Comparison of ENCODE assay signal across 8 cellular contexts in the genomic region with DNA sequence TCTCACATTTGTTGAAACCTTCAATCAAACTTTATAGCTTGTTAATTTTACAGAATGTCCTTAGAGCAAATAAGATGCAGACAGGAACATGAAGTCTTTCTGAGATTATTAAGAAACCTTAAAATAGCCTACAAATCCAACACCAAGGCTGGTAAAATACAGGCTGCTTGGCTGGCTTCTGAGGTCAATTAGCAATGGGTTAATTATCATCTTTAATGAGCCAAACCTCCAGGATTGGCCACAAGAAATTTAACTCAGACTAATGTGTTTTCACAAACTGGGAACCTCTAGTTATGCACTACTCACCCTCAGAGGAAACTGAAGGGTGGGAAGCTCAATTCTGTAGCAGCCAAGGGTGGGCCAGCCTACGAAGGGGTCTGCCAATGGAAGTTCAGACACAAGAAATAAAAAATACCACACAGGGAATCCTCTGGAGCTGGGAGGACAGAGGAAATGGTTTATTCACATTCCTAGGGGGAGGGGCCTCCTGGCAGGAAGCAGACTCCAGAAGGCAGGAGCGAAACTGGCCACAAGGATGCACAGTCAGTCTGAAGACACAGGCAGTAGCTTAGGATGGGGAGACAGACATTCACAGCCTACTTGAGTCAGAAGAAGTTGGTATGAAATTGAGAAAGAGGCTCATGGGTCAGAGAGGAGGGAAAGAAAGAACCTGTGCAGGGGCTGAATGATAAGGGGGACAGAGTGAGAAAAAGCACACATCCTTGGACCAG. TPM values are rescaled to one million over a fixed set of nuclear protein-coding genes. Genes with fewer than 3 reads are reported as not detected.
DNase-seq lines count a peak whose midpoint lies in the region; ATAC-seq and TF ChIP-seq lines count a peak whose summit lies in the region.

No MANE protein-coding gene starts in this region.

- peak overlapping the region in 2 of 3 donors; percentile 42 to 86 for H3K27ac Mint-ChIP-seq in CD4-positive, CD25-positive, alpha-beta regulatory T cell

- TF ChIP-seq CTCF in cardiac fibroblast (IDR thresholded peaks at IDR 0.05; ENCODE audit: low read depth, low read length) (peak; percentile 61), lower lobe of right lung (IDR thresholded peaks at IDR 0.05) (peak; percentile 27)

- DNase-seq in CD4-positive, CD25-positive, alpha-beta regulatory T cell: no peak
- DNase-seq in LHCN-M2 (ENCODE audit: low read depth): peak; percentile 82
- DNase-seq in cardiac fibroblast (ENCODE audit: low read depth in 2 of 2): peak; percentile 94
- no peak for DNase-seq in lower lobe of right lung
- no peak for DNase-seq in NOMO-1 treated with DMSO at 0.1 percent for 48 hours (lab: John Stamatoyannopoulos, UW; ENCODE audit: unreplicated experiment)
- DNase-seq in DMS79 (lab: John Stamatoyannopoulos, UW): no peak
- DNase-seq in activated effector memory CD4-positive, alpha-beta T cell treated with Interleukin-2 at 50 U/mL for 16 hours: no peak

- peaks cover 0 to 52% (median 34%) of the 10 kb centered on the region in 4 donors for H3K4me1 Mint-ChIP-seq in CD4-positive, CD25-positive, alpha-beta regulatory T cell

- no peaks in the 10 kb centered on the region for H3K9me3 ChIP-seq in CD4-positive, CD25-positive, alpha-beta regulatory T cell (ENCODE audit: control insufficient read depth in 2 of 2, low read length in 2 of 2)
- no peaks in the 10 kb centered on the region for H3K9me3 ChIP-seq in lower lobe of right lung

- H3K36me3 Mint-ChIP-seq in CD4-positive, CD25-positive, alpha-beta regulatory T cell: peaks cover 19% of the 10 kb centered on the region

- H3K27me3 Mint-ChIP-seq in CD4-positive, CD25-positive, alpha-beta regulatory T cell: no peaks in the 10 kb centered on the region

- peaks cover under 1% of the 10 kb centered on the region for H3K36me3 ChIP-seq in CD4-positive, CD25-positive, alpha-beta regulatory T cell (ENCODE audit: control insufficient read depth, insufficient read depth, low read length)
- no peaks in the 10 kb centered on the region for H3K36me3 ChIP-seq in lower lobe of right lung

- no peak overlapping the region for H3K4me3 ChIP-seq in CD4-positive, CD25-positive, alpha-beta regulatory T cell (ENCODE audit: low read depth, low read length)
- H3K4me3 ChIP-seq in cardiac fibroblast (replicated peaks in 1 of 2; ENCODE audit: low read depth in 2 of 2, low read length in 2 of 2) (peak overlapping the region in 1 of 2 donors; percentile 5), lower lobe of right lung (no peak overlapping the region)

- no peak for ATAC-seq in CD4-positive, CD25-positive, alpha-beta regulatory T cell (ENCODE audit: low read depth in 2 of 2)
- no peak for ATAC-seq in lower lobe of right lung
- no peak for ATAC-seq in GM21515 (IDR thresholded peaks at IDR 0.05; ENCODE audit: unreplicated experiment)

- H3K4me1 ChIP-seq in CD4-positive, CD25-positive, alpha-beta regulatory T cell (ENCODE audit: control insufficient read depth, insufficient read depth, low read length, poor library complexity, severe bottlenecking): peaks cover 26% of the 10 kb centered on the region
- H3K4me1 ChIP-seq in lower lobe of right lung: peaks cover 91% of the 10 kb centered on the region

- no peaks in the 10 kb centered on the region for H3K9me3 Mint-ChIP-seq in CD4-positive, CD25-positive, alpha-beta regulatory T cell

- intact Hi-C loops in lower lobe of right lung (cut with DNase I): no loop called here

- no peaks in the 10 kb centered on the region for H3K27me3 ChIP-seq in CD4-positive, CD25-positive, alpha-beta regulatory T cell (ENCODE audit: control insufficient read depth, insufficient read depth, low read length)
- H3K27me3 ChIP-seq in lower lobe of right lung (ENCODE audit: low read depth): no peaks in the 10 kb centered on the region

- H3K4me3 Mint-ChIP-seq in CD4-positive, CD25-positive, alpha-beta regulatory T cell: peak overlapping the region in 2 of 4 donors; percentile 57 to 94

- H3K27ac ChIP-seq in CD4-positive, CD25-positive, alpha-beta regulatory T cell (ENCODE audit: insufficient read depth, low read length, poor library complexity, severe bottlenecking): no peak overlapping the region
- peak overlapping the region; percentile 76 for H3K27ac ChIP-seq in lower lobe of right lung

RNA-seq across cellular contexts. Expression of gene HIC1, which starts 36.1 kb away (rescaled TPM):
- total RNA-seq in CD4-positive, CD25-positive, alpha-beta regulatory T cell: 1.3 TPM
- polyA plus RNA-seq in CD4-positive, CD25-positive, alpha-beta regulatory T cell: under 1 TPM in 3 of 4 donors, not detected in 1; 0.14 to 0.75 (median 0.54) TPM
- total RNA-seq in LHCN-M2 (2014; rRNA removed): 7.5 and 8.8 TPM in 2 replicates
- 3.7 TPM for polyA plus RNA-seq in LHCN-M2 (2012)
- total RNA-seq in lower lobe of right lung: 20.6 TPM

RNA-seq across cellular contexts. Expression of gene OVCA2, which starts 49.1 kb away (rescaled TPM):
- total RNA-seq in CD4-positive, CD25-positive, alpha-beta regulatory T cell: 30.8 TPM
- polyA plus RNA-seq in CD4-positive, CD25-positive, alpha-beta regulatory T cell: 100 to 1,000 TPM in 1 of 4 donors, 10 to 100 TPM in 3; 64.3 to 106 (median 80.2) TPM
- total RNA-seq in LHCN-M2 (2014; rRNA removed): 77.3 and 85.7 TPM in 2 replicates
- 60.6 TPM for polyA plus RNA-seq in LHCN-M2 (2012)
- 20.3 TPM for total RNA-seq in lower lobe of right lung

Comparison
In these comparisons a context has a peak if more than half of its experiments do, and no peak if none do; other contexts are left out.
1. DNase-seq: peak in LHCN-M2 (single experiment) and cardiac fibroblast (2 of 2); none in CD4-positive, CD25-positive, alpha-beta regulatory T cell (0 of 3), lower lobe of right lung (single experiment), NOMO-1 treated with DMSO at 0.1 percent for 48 hours (single experiment), DMS79 (single experiment) and activated effector memory CD4-positive, alpha-beta T cell treated with Interleukin-2 at 50 U/mL for 16 hours (single experiment).